In the genomic region with DNA sequence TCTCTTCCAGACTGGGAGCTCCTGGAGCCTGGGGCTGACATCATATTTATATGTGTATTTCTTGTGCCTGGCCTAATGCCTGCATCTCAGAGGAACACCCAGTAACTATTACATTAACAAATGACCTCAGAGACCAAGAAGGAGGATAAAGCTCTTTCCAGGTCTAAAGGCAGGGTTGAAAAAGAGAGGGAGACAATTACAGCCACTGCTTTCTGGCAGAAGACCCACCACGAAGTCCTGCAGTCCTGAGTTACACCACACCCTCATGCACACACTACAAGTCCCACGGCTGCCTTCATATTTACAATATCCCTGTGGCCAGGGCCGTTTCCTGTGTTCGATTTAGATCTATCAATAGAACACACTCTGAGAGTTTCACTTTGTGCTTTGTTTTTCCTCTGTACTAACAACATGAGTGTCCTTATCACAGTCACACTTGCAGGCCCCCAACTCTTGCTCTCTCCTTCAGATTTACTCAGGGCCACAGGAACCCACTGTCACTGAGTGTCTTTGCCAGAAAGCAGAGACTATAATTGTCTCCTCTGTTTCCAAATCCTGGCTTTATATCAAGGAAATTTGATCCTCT, we compare ENCODE assay signal across 9 cellular contexts.
A peak's percentile ranks its signal among the peaks of the same experiment; 100 is the strongest.
DNase-seq lines count a peak whose midpoint lies in the region; ATAC-seq, FAIRE-seq and TF ChIP-seq lines count a peak whose summit lies in the region.
"Had no signal": no experiment of that assay in that cellular context is flagged by ENCODE, and none has a peak within 500 bp of the region (broad histone marks: within the 10 kb centered on the region; RNA-seq: fewer than 3 reads in every experiment).

No MANE protein-coding gene starts in this region.

- peak; percentile 10 for DNase-seq in GM13977 (ENCODE audit: low spot score)
- DNase-seq in NCI-H146 treated with DMSO at 0.1 percent for 48 hours (lab: John Stamatoyannopoulos, UW; ENCODE audit: unreplicated experiment) = peak; percentile 3
- peak; percentile 30 for DNase-seq in prostate gland (ENCODE audit: low spot score)
- no peak for DNase-seq in H54 (ENCODE audit: insufficient read length, low spot score)
- DNase-seq in GOT3 (lab: John Stamatoyannopoulos, UW) = no peak
- no peak for DNase-seq in progenitor cell of endocrine pancreas (ENCODE audit: low spot score, unreplicated experiment)

- no peaks in the 10 kb centered on the region for H3K27me3 ChIP-seq in prostate gland (replicated peaks; ENCODE audit: insufficient read depth)

- peak overlapping the region; percentile 62 to 71 for H3K27ac ChIP-seq in prostate gland

- no peaks in the 10 kb centered on the region for H3K36me3 ChIP-seq in prostate gland

- WGBS in prostate gland = 0% methylated on average over 4 of the region's 4 CpGs

- intact Hi-C loops in prostate gland (cut with DNase I) = loop anchor here (10.0 kb wide), 1 partner anchor 178 kb away; no protein-coding TSS in a partner anchor

- peak overlapping the region; percentile 51 for H3K4me3 Mint-ChIP-seq in activated naive CD8-positive, alpha-beta T cell
- H3K4me3 Mint-ChIP-seq in progenitor cell of endocrine pancreas (ENCODE audit: low read depth) = no peak overlapping the region

- no peaks in the 10 kb centered on the region for H3K27me3 Mint-ChIP-seq in activated naive CD8-positive, alpha-beta T cell
- no peaks in the 10 kb centered on the region for H3K27me3 Mint-ChIP-seq in progenitor cell of endocrine pancreas

- H3K4me1 Mint-ChIP-seq in activated naive CD8-positive, alpha-beta T cell (ENCODE audit: low read depth) = peaks cover 48% of the 10 kb centered on the region
- peaks cover 9% of the 10 kb centered on the region for H3K4me1 Mint-ChIP-seq in progenitor cell of endocrine pancreas (ENCODE audit: low read depth)

- H3K4me1 ChIP-seq in prostate gland (replicated peaks) = no peaks in the 10 kb centered on the region

- no peak overlapping the region for H3K4me3 ChIP-seq in prostate gland

- no peaks in the 10 kb centered on the region for H3K36me3 Mint-ChIP-seq in activated naive CD8-positive, alpha-beta T cell
- H3K36me3 Mint-ChIP-seq in progenitor cell of endocrine pancreas (ENCODE audit: insufficient read depth) = no peaks in the 10 kb centered on the region

- no peaks in the 10 kb centered on the region for H3K9me3 ChIP-seq in prostate gland

- H3K27ac Mint-ChIP-seq in activated naive CD8-positive, alpha-beta T cell = peak overlapping the region; percentile 92
- no peak overlapping the region for H3K27ac Mint-ChIP-seq in progenitor cell of endocrine pancreas

- no peak for FAIRE-seq in H54 (lab: Jason Lieb, UNC)
- FAIRE-seq: bronchial epithelial cell had no signal

- no peak for TF ChIP-seq CTCF in GM13977 (IDR thresholded peaks at IDR 0.05; ENCODE audit: extremely low read depth, insufficient read depth, missing control alignments)
- TF ChIP-seq CTCF in prostate gland (IDR thresholded peaks at IDR 0.05) = no peak
- no peak for TF ChIP-seq CTCF in progenitor cell of endocrine pancreas (IDR thresholded peaks at IDR 0.05; ENCODE audit: unreplicated experiment)

- peak; percentile 97 for ATAC-seq in GM21619 (IDR thresholded peaks at IDR 0.05; ENCODE audit: unreplicated experiment)

- in situ Hi-C loops in GM13977 (cut with MboI; ENCODE audit: low pct_unique_long_range_greater_than_20kb, low sequenced_read_pairs, unreplicated experiment) = no loop called here

- TF ChIP-seq POLR2A in prostate gland (IDR thresholded peaks at IDR 0.05) (no peak), H54 (IDR thresholded peaks at IDR 0.05; ENCODE audit: low read depth, low read length) (no peak)

- H3K9me3 Mint-ChIP-seq in activated naive CD8-positive, alpha-beta T cell (ENCODE audit: low read depth) = peaks cover 5% of the 10 kb centered on the region
- H3K9me3 Mint-ChIP-seq in progenitor cell of endocrine pancreas (ENCODE audit: low read depth) = peaks cover 36% of the 10 kb centered on the region

Comparison
In these comparisons a context has a peak if more than half of its experiments do, and no peak if none do; other contexts are left out.
1. DNase-seq: peak in GM13977 (single experiment), NCI-H146 treated with DMSO at 0.1 percent for 48 hours (single experiment) and prostate gland (single experiment); none in H54 (single experiment), GOT3 (single experiment) and progenitor cell of endocrine pancreas (single experiment).